In the genomic region with DNA sequence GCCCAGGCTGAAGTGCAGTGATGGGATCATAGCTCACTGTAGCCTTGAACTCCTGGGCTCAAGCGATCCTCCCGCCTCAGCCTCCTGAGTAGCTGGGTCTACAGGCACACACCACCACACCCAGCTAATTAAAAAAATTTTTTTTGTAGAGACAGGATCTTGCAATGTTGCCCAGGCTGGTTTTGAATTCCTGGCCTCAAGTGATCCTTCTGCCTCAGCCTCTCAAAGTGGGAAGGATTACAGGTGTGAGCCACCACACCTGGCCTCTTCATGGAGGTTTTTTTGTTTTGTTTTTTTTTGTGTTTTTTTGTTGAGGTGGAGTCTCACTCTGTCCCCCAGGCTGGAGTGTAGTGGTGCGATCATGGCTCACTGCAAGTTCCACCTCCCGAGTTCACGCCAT, we compare ENCODE assay signal across 14 cellular contexts. TPM values are rescaled to one million over a fixed set of nuclear protein-coding genes. Genes with fewer than 3 reads are reported as not detected.
"Had no signal": no experiment of that assay in that cellular context is flagged by ENCODE, and none has a peak within 500 bp of the region (broad histone marks: within the 10 kb centered on the region; RNA-seq: fewer than 3 reads in every experiment).

No MANE protein-coding gene starts in this region.

RNA-seq across cellular contexts. Expression of gene TLX1, which starts 23.4 kb away (rescaled TPM):
- total RNA-seq: activated B cell treated with CpG ODN at 0.5 μM for 24 hours; activated CD4-positive, alpha-beta memory T cell treated with anti-CD3 and anti-CD28 coated beads for 36 hours; activated CD4-positive, alpha-beta memory T cell treated with anti-CD3 and anti-CD28 coated beads, Interleukin-2, amount 10 ng/mL, durations not matched to agents 7 days and 5 days; activated CD4-positive, alpha-beta T cell treated with anti-CD3 and anti-CD28 coated beads for 36 hours; activated CD4-positive, alpha-beta T cell treated with anti-CD3 and anti-CD28 coated beads, Interleukin-2, amount 10 ng/mL, durations not matched to agents 24 days and 14 days; activated CD4-positive, alpha-beta T cell treated with anti-CD3 and anti-CD28 coated beads, Interleukin-2, amount 10 ng/mL, durations not matched to agents 7 days and 5 days; activated CD8-positive, alpha-beta memory T cell treated with anti-CD3 and anti-CD28 coated beads for 36 hours; activated CD8-positive, alpha-beta memory T cell treated with anti-CD3 and anti-CD28 coated beads, Interleukin-2, amount 10 ng/mL, durations not matched to agents 7 days and 5 days; activated CD8-positive, alpha-beta T cell treated with anti-CD3 and anti-CD28 coated beads for 36 hours; activated CD8-positive, alpha-beta T cell treated with anti-CD3 and anti-CD28 coated beads, Interleukin-2, amount 10 ng/mL, durations not matched to agents 7 days and 5 days; T-cell; T-helper 1 cell treated with Interleukin-12 subunit alpha and Interleukin-12 subunit beta and Interleukin-4 antibody, amounts not matched to agents 30 ng/mL and 1 ng/mL, for 36 hours; T-helper 17 cell; T-helper 2 cell treated with Interferon-gamma antibody and Interleukin-4, amounts not matched to agents 100 ng/mL and 5 ng/mL, for 36 hours had no signal
